ENCODE assay signal across 18 cellular contexts in the genomic region with DNA sequence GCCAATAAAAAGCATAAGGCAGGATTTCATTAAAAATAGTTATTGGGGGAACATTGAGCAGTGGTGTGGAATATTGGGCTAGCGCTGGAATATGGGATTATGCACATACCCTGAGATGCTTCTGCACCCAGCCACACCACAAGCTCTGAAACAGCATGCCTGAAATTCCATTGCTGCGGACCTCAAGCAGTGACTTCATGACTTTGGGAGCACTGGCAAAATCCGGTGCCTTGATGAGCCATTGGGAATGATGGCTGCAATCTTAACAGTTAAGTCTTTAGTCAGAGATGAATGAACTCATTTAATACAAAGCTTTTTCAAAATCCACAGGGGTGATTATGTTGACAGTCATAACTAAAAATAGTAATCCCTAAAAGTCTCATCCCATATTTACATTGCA.
DNase-seq lines count a peak whose midpoint lies in the region; ATAC-seq lines count a peak whose summit lies in the region.
"Had no signal": no experiment of that assay in that cellular context is flagged by ENCODE, and none has a peak within 500 bp of the region (broad histone marks: within the 10 kb centered on the region; RNA-seq: fewer than 3 reads in every experiment).

No MANE protein-coding gene starts in this region.

- no peak overlapping the region for H3K18ac ChIP-seq in mesendoderm (ENCODE audit: low read length)

- no peak overlapping the region for H4K5ac ChIP-seq in mesendoderm (ENCODE audit: low read length)

- no peak overlapping the region for H3K23ac ChIP-seq in mesendoderm (ENCODE audit: low read length)

- no peaks in the 10 kb centered on the region for H3F3A ChIP-seq in GM23248 (ENCODE audit: insufficient read depth)

- in situ Hi-C loops in GM23248 (cut with MboI): no loop called here

- H3K9ac ChIP-seq in GM23248 (no peak overlapping the region), mesendoderm (ENCODE audit: low read length) (no peak overlapping the region)

- no peak overlapping the region for H2BK15ac ChIP-seq in mesendoderm (replicated peaks; ENCODE audit: low read depth)

- H3K27ac ChIP-seq in GM23248 (no peak overlapping the region), mesendoderm (ENCODE audit: low read depth, low read length) (no peak overlapping the region)
- H3K27ac ChIP-seq: C4-2B, HL-60, Peyer's patch had no signal

- H3K36me3 ChIP-seq in GM23248 (ENCODE audit: low read depth) (no peaks in the 10 kb centered on the region), mesendoderm (ENCODE audit: control insufficient read depth, insufficient read depth, low read length) (no peaks in the 10 kb centered on the region)
- H3K36me3 ChIP-seq: HAP-1, Peyer's patch had no signal

- H3K9me2 ChIP-seq in GM23248 (ENCODE audit: insufficient read depth): no peaks in the 10 kb centered on the region

- no peak overlapping the region for H2AK5ac ChIP-seq in mesendoderm (ENCODE audit: low read length)

- H3K79me2 ChIP-seq in GM23248 (ENCODE audit: insufficient read depth): no peaks in the 10 kb centered on the region
- no peaks in the 10 kb centered on the region for H3K79me2 ChIP-seq in mesendoderm (ENCODE audit: control insufficient read depth, insufficient read depth, low read length)

- H2BK5ac ChIP-seq in mesendoderm (ENCODE audit: low read length): no peak overlapping the region

- no peak overlapping the region for H4K8ac ChIP-seq in mesendoderm (ENCODE audit: low read depth, low read length)

- peak; percentile 4 for DNase-seq in AG08395 (ENCODE audit: low spot score)
- DNase-seq in GM23248: peak; percentile 1
- DNase-seq in RPMI7951 (ENCODE audit: low read depth): peak; percentile 43
- DNase-seq in mesendoderm: peak; percentile 36
- DNase-seq in posterior cingulate gyrus: no peak
- DNase-seq: 8988T, NCI-H1436 treated with DMSO at 0.1 percent for 48 hours, NCI-H2081 treated with DMSO at 0.1 percent for 48 hours, NCI-H510A, Peyer's patch, SIG-M5 had no signal

- WGBS in GM23248 (ENCODE audit: low coverage in 1 of 2, low lambda C conversion rate in 2 of 2, missing lambda C conversion rate in 2 of 2), 2 experiments: 20 to 29% methylated on average over 3 of the region's 3 CpGs
- WGBS in mesendoderm (ENCODE audit: extremely low coverage, insufficient coverage, low lambda C conversion rate): no CpG with 5 or more reads among the region's 3 CpGs

- H3K4me2 ChIP-seq in GM23248 (ENCODE audit: unreplicated experiment): no peak overlapping the region
- H3K4me2 ChIP-seq in mesendoderm (ENCODE audit: low read length): no peak overlapping the region

- H3K27me3 ChIP-seq in GM23248 (replicated peaks; ENCODE audit: insufficient read depth) (no peaks in the 10 kb centered on the region), mesendoderm (ENCODE audit: insufficient read depth, low read length, poor library complexity) (no peaks in the 10 kb centered on the region)
- H3K27me3 ChIP-seq: Peyer's patch had no signal

- H3K56ac ChIP-seq in mesendoderm (ENCODE audit: low read length): no peak overlapping the region

- H3K9me3 ChIP-seq in GM23248 (ENCODE audit: low read depth): no peaks in the 10 kb centered on the region
- H3K9me3 ChIP-seq: HAP-1 had no signal

- no peak overlapping the region for H2AFZ ChIP-seq in GM23248

- H4K20me1 ChIP-seq in GM23248 (ENCODE audit: insufficient read depth): no peaks in the 10 kb centered on the region

- no peaks in the 10 kb centered on the region for H3K4me1 ChIP-seq in GM23248 (ENCODE audit: insufficient read depth)
- no peaks in the 10 kb centered on the region for H3K4me1 ChIP-seq in mesendoderm (ENCODE audit: control insufficient read depth, low read depth, low read length)
- H3K4me1 ChIP-seq: HAP-1, Peyer's patch had no signal

- no peak overlapping the region for H3K4me3 ChIP-seq in GM23248
- H3K4me3 ChIP-seq in mesendoderm (ENCODE audit: low read length): no peak overlapping the region
- H3K4me3 ChIP-seq: HAP-1, K562, Peyer's patch had no signal

- intact Hi-C loops in posterior cingulate gyrus (cut with DNase I): no loop called here

- H3K79me1 ChIP-seq in mesendoderm (ENCODE audit: low read length): no peaks in the 10 kb centered on the region

- ATAC-seq in HG02571 (IDR thresholded peaks at IDR 0.05; ENCODE audit: unreplicated experiment) (no peak), GM21576 (IDR thresholded peaks at IDR 0.05; ENCODE audit: unreplicated experiment) (no peak), HG03039 (IDR thresholded peaks at IDR 0.05; ENCODE audit: unreplicated experiment) (no peak)
- ATAC-seq: K562 had no signal

- no peak overlapping the region for H2BK120ac ChIP-seq in mesendoderm (ENCODE audit: low read depth, low read length)

- no peak overlapping the region for H3K4ac ChIP-seq in mesendoderm (ENCODE audit: low read depth, low read length)

Comparison
In these comparisons a context has a peak if more than half of its experiments do, and no peak if none do; other contexts are left out.
1. DNase-seq: peak in AG08395 (single experiment), GM23248 (single experiment), RPMI7951 (single experiment) and mesendoderm (single experiment); none in posterior cingulate gyrus (0 of 10).